In the genomic region with DNA sequence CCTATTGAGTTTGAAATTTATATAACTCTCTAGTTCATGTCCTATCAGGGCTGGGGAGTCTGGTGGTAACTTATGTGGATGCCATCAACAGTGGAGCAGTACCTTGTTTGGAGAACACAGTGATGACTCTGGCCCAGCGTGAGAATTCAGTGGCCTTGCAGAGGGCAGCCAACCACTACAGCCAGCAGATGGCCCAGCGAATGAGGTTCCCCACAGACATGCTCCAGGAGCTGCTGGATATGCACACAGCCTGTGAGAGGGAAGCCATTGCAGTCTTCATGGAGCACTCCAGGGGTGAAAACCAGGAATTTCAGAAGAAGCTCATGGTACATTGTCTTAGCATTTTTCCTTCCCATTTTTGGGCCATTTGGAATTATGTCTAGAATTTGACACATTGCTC, we compare ENCODE assay signal across 1 cellular context.
TF ChIP-seq lines count a peak whose summit lies in the region.

No MANE protein-coding gene starts in this region.

TF ChIP-seq in K562, 482 proteins besides CTCF, POLR2A, EP300 and RAD21:
- TF ChIP-seq ZNF121 (CRISPR knock-in tag; conservative IDR thresholded peaks at IDR 0.05) (no peak), TEAD4 (IDR thresholded peaks at IDR 0.05; ENCODE audit: low read length) (no peak), TEAD4 (CRISPR knock-in tag; IDR thresholded peaks at IDR 0.05; ENCODE audit: borderline replicate concordance) (no peak)
TF ChIP-seq in K562: peak in this region for 0.
